23 cellular contexts compared by ENCODE assay signal in the genomic region with DNA sequence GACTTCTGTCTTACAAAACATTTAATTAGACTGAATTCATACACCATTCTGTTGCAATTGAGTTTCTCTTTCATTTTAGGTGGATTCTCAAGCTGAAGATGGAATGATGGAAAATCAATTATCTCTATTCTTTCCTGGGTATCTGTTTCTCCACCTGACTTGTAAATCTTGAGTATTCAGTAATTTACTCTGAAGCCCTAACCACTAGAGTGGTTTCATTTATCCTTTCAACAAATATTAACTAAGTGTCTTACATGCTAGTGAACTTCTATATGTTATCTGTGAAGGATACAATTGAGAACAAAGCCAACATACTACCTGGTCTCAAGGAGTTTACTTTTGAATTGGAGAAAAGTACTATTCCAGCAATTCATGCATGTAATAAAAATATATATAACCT.
"Had no signal": no experiment of that assay in that cellular context is flagged by ENCODE, and none has a peak within 500 bp of the region (broad histone marks: within the 10 kb centered on the region; RNA-seq: fewer than 3 reads in every experiment).

No MANE protein-coding gene starts in this region.

- DNase-seq: effector memory CD8-positive, alpha-beta T cell; hypothalamus; immature natural killer cell; islet precursor cell; kidney glomerular epithelial cell; left colon; left ventricle myocardium superior; lower lobe of right lung; natural killer cell; occipital lobe; ovary; posterior cingulate gyrus; psoas muscle; right cardiac atrium; sigmoid colon; stimulated activated CD4-positive, alpha-beta T cell treated with anti-CD3 and anti-CD28 coated beads, Interleukin-2, amount 100 ng/mL, for 24 hours; stimulated activated CD4-positive, alpha-beta T cell treated with anti-CD3 and anti-CD28 coated beads, Interleukin-4, amount 100 ng/mL, for 24 hours; stimulated activated naive CD4-positive, alpha-beta T cell treated with Interleukin-2 at 50 U/mL for 16 hours; stomach; thyroid gland; trophoblast cell had no signal

- H3K36me3 ChIP-seq: lower lobe of right lung, ovary, sigmoid colon, stomach, thyroid gland, vagina had no signal

- ATAC-seq: effector memory CD8-positive, alpha-beta T cell; left colon; left ventricle myocardium superior; lower lobe of right lung; natural killer cell; psoas muscle; right cardiac atrium; stimulated activated effector memory CD8-positive, alpha-beta T cell treated with anti-CD3 and anti-CD28 coated beads, Interleukin-12 subunit alpha, Interleukin-12 subunit beta, amount 100 ng/mL, for 72 hours had no signal

- H3K9me3 ChIP-seq: lower lobe of right lung, ovary, sigmoid colon, stomach, thyroid gland, vagina had no signal

- H3K4me3 ChIP-seq: lower lobe of right lung, ovary, psoas muscle, sigmoid colon, stomach, thyroid gland, vagina had no signal

- H3K4me1 ChIP-seq: lower lobe of right lung, psoas muscle, sigmoid colon, stomach, thyroid gland, vagina had no signal

- H3K27ac ChIP-seq: lower lobe of right lung, ovary, psoas muscle, sigmoid colon, stomach, thyroid gland, vagina had no signal

- H3K27me3 ChIP-seq: ovary, sigmoid colon, stomach, thyroid gland, vagina had no signal
